Comparison of ENCODE assay signal across 13 cellular contexts in genomic region chr5:71905804-71906711, GRCh38.
DNase-seq lines count a peak whose midpoint lies in the region; ATAC-seq and TF ChIP-seq lines count a peak whose summit lies in the region.
"Had no signal": no experiment of that assay in that cellular context is flagged by ENCODE, and none has a peak within 500 bp of the region (broad histone marks: within the 10 kb centered on the region; RNA-seq: fewer than 3 reads in every experiment).

No MANE protein-coding gene starts in this region.

- H3K36me3 ChIP-seq in breast epithelium = no peaks in the 10 kb centered on the region
- H3K36me3 ChIP-seq in hepatocyte (replicated peaks; ENCODE audit: insufficient read depth, low read depth) = no peaks in the 10 kb centered on the region
- H3K36me3 ChIP-seq in lower lobe of right lung = no peaks in the 10 kb centered on the region

- peak; percentile 43 for ATAC-seq in stimulated activated memory B cell treated with anti-CD40 and anti-IgM and Interleukin-4, amounts not matched to agents 10 μg/mL and 1 μg/mL and 100 μg/mL, for 72 hours
- ATAC-seq in HG03196 (IDR thresholded peaks at IDR 0.05; ENCODE audit: unreplicated experiment) (no peak), HG03039 (IDR thresholded peaks at IDR 0.05; ENCODE audit: unreplicated experiment) (no peak), lower lobe of right lung (no peak)
- ATAC-seq: effector memory CD8-positive, alpha-beta T cell; stimulated activated naive B cell treated with anti-CD40 and anti-IgM and Interleukin-4, amounts not matched to agents 10 μg/mL and 1 μg/mL and 100 μg/mL, for 72 hours had no signal

- H3K9me3 Mint-ChIP-seq in MCF 10A (ENCODE audit: unreplicated experiment) = peaks cover 4% of the 10 kb centered on the region
- H3K9me3 Mint-ChIP-seq in stimulated activated memory B cell treated with anti-CD40 and anti-IgM and Interleukin-4, amounts not matched to agents 10 μg/mL and 1 μg/mL and 100 μg/mL, for 72 hours = no peaks in the 10 kb centered on the region
- H3K9me3 Mint-ChIP-seq: effector memory CD8-positive, alpha-beta T cell had no signal

- H3K27me3 ChIP-seq in breast epithelium = no peaks in the 10 kb centered on the region
- no peaks in the 10 kb centered on the region for H3K27me3 ChIP-seq in hepatocyte
- H3K27me3 ChIP-seq in lower lobe of right lung (ENCODE audit: low read depth) = no peaks in the 10 kb centered on the region

- no peaks in the 10 kb centered on the region for H4K20me1 ChIP-seq in hepatocyte (ENCODE audit: insufficient read depth, poor library complexity, severe bottlenecking)

- DNase-seq in MCF 10A (ENCODE audit: unreplicated experiment) (no peak), breast epithelium (ENCODE audit: low spot score in 2 of 2) (no peak), SHP77 (lab: John Stamatoyannopoulos, UW) (peak; percentile 10 to 17), hepatocyte (ENCODE audit: low spot score) (no peak), lower lobe of right lung (no peak)
- DNase-seq: effector memory CD8-positive, alpha-beta T cell; EL; hypothalamus; NCI-H510A treated with DMSO at 0.1 percent for 48 hours; stimulated activated naive B cell treated with anti-CD40 and anti-IgM and Interleukin-4, amounts not matched to agents 10 μg/mL and 1 μg/mL and 100 μg/mL, for 72 hours had no signal

- no peak overlapping the region for H3K4me3 Mint-ChIP-seq in MCF 10A (ENCODE audit: unreplicated experiment)
- no peak overlapping the region for H3K4me3 Mint-ChIP-seq in stimulated activated memory B cell treated with anti-CD40 and anti-IgM and Interleukin-4, amounts not matched to agents 10 μg/mL and 1 μg/mL and 100 μg/mL, for 72 hours
- H3K4me3 Mint-ChIP-seq: effector memory CD8-positive, alpha-beta T cell; stimulated activated naive B cell treated with anti-CD40 and anti-IgM and Interleukin-4, amounts not matched to agents 10 μg/mL and 1 μg/mL and 100 μg/mL, for 72 hours had no signal

- H3K36me3 Mint-ChIP-seq in MCF 10A (ENCODE audit: insufficient read depth, unreplicated experiment) = no peaks in the 10 kb centered on the region
- no peaks in the 10 kb centered on the region for H3K36me3 Mint-ChIP-seq in stimulated activated memory B cell treated with anti-CD40 and anti-IgM and Interleukin-4, amounts not matched to agents 10 μg/mL and 1 μg/mL and 100 μg/mL, for 72 hours
- H3K36me3 Mint-ChIP-seq: stimulated activated naive B cell treated with anti-CD40 and anti-IgM and Interleukin-4, amounts not matched to agents 10 μg/mL and 1 μg/mL and 100 μg/mL, for 72 hours had no signal

- WGBS in hepatocyte (ENCODE audit: low lambda C conversion rate, missing lambda C conversion rate) = 77% methylated on average over 1 of the region's 1 CpG

- no peaks in the 10 kb centered on the region for H3K79me2 ChIP-seq in hepatocyte

- peaks cover 23% of the 10 kb centered on the region for H3K4me1 Mint-ChIP-seq in MCF 10A (ENCODE audit: insufficient read depth, unreplicated experiment)
- H3K4me1 Mint-ChIP-seq in stimulated activated memory B cell treated with anti-CD40 and anti-IgM and Interleukin-4, amounts not matched to agents 10 μg/mL and 1 μg/mL and 100 μg/mL, for 72 hours = no peaks in the 10 kb centered on the region
- H3K4me1 Mint-ChIP-seq: stimulated activated naive B cell treated with anti-CD40 and anti-IgM and Interleukin-4, amounts not matched to agents 10 μg/mL and 1 μg/mL and 100 μg/mL, for 72 hours had no signal

- H3K27me3 Mint-ChIP-seq in MCF 10A (ENCODE audit: insufficient read depth, unreplicated experiment) = no peaks in the 10 kb centered on the region
- H3K27me3 Mint-ChIP-seq in stimulated activated memory B cell treated with anti-CD40 and anti-IgM and Interleukin-4, amounts not matched to agents 10 μg/mL and 1 μg/mL and 100 μg/mL, for 72 hours = peaks cover 22% of the 10 kb centered on the region

- H3K4me3 ChIP-seq in breast epithelium (no peak overlapping the region), hepatocyte (no peak overlapping the region), lower lobe of right lung (no peak overlapping the region)

- peak overlapping the region; percentile 90 for H3K27ac Mint-ChIP-seq in MCF 10A (ENCODE audit: low read depth, unreplicated experiment)
- H3K27ac Mint-ChIP-seq in stimulated activated memory B cell treated with anti-CD40 and anti-IgM and Interleukin-4, amounts not matched to agents 10 μg/mL and 1 μg/mL and 100 μg/mL, for 72 hours = no peak overlapping the region
- H3K27ac Mint-ChIP-seq: effector memory CD8-positive, alpha-beta T cell; stimulated activated naive B cell treated with anti-CD40 and anti-IgM and Interleukin-4, amounts not matched to agents 10 μg/mL and 1 μg/mL and 100 μg/mL, for 72 hours had no signal

- intact Hi-C loops in MCF 10A (cut with micrococcal nuclease) = no loop called here
- intact Hi-C loops in breast epithelium (cut with DNase I; ENCODE audit: low total_unique reads) = no loop called here
- intact Hi-C loops in lower lobe of right lung (cut with DNase I) = no loop called here

- TF ChIP-seq CTCF in MCF 10A (IDR thresholded peaks at IDR 0.05; ENCODE audit: unreplicated experiment) = no peak
- no peak for TF ChIP-seq CTCF in breast epithelium (IDR thresholded peaks at IDR 0.05)
- TF ChIP-seq CTCF in hepatocyte (IDR thresholded peaks at IDR 0.05; ENCODE audit: poor library complexity) = no peak
- no peak for TF ChIP-seq CTCF in lower lobe of right lung (IDR thresholded peaks at IDR 0.05)

- H3K9me2 ChIP-seq in hepatocyte (replicated peaks; ENCODE audit: insufficient read depth) = no peaks in the 10 kb centered on the region

- H3K4me1 ChIP-seq in breast epithelium (no peaks in the 10 kb centered on the region), hepatocyte (ENCODE audit: insufficient read depth) (peaks cover 26% of the 10 kb centered on the region), lower lobe of right lung (no peaks in the 10 kb centered on the region)

- POLR2A ChIA-PET in MCF 10A (lab: Yijun Ruan, JAX) = interaction anchor here (0.7 to 1.6 kb wide), 6 partner anchors 13 to 403 kb away, joined by 3 to 5 read pairs (median 3); no protein-coding TSS in a partner anchor

- H2AFZ ChIP-seq in hepatocyte = no peak overlapping the region

- TF ChIP-seq POLR2A in breast epithelium (IDR thresholded peaks at IDR 0.05) = no peak

- H3K9me3 ChIP-seq in breast epithelium = no peaks in the 10 kb centered on the region
- no peaks in the 10 kb centered on the region for H3K9me3 ChIP-seq in hepatocyte (ENCODE audit: low read depth)
- no peaks in the 10 kb centered on the region for H3K9me3 ChIP-seq in lower lobe of right lung

- peak overlapping the region; percentile 9 for H3K4me2 ChIP-seq in hepatocyte

- no TSS peak for BruUV-seq in MCF 10A (replicated peaks; lab: Mats Ljungman, UMichigan)

- CTCF ChIA-PET in MCF 10A (lab: Yijun Ruan, JAX) = interaction anchor here (0.8 to 1.6 kb wide), 4 partner anchors 17 to 169 kb away, joined by 3 to 6 read pairs (median 4); no protein-coding TSS in a partner anchor

- H3K27ac ChIP-seq in breast epithelium (no peak overlapping the region), hepatocyte (peak overlapping the region; percentile 80), lower lobe of right lung (no peak overlapping the region)

Comparison
In these comparisons a context has a peak if more than half of its experiments do, and no peak if none do; other contexts are left out.
1. DNase-seq: peak in SHP77 (2 of 2); none in MCF 10A (single experiment), breast epithelium (0 of 2), hepatocyte (single experiment) and lower lobe of right lung (single experiment).